9 cellular contexts compared by ENCODE assay signal in the genomic region with DNA sequence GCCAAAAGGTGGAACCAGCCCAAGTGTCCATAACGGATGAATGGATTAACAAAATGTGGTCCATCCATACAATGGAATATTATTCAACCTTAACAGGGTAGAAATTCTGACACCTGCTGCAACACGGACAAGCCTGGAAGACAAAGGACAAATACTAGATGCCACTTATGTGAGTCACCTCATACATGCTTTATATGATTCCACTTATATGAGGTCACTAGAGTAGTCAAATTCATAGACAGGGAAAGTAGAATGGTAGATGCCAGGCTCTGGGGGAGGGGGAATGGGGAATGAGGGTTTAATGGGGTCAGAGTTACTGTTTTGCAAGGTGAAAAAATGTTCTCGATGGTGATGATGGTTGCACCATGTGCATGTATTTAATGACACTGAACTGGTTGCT.
DNase-seq lines count a peak whose midpoint lies in the region; ATAC-seq lines count a peak whose summit lies in the region.
"Had no signal": no experiment of that assay in that cellular context is flagged by ENCODE, and none has a peak within 500 bp of the region (broad histone marks: within the 10 kb centered on the region; RNA-seq: fewer than 3 reads in every experiment).

No MANE protein-coding gene starts in this region.

- ATAC-seq in GM19452 (IDR thresholded peaks at IDR 0.05; ENCODE audit: unreplicated experiment), result no peak
- ATAC-seq in GM18517 (IDR thresholded peaks at IDR 0.05; ENCODE audit: unreplicated experiment), result no peak
- ATAC-seq in HG03442 (IDR thresholded peaks at IDR 0.05; ENCODE audit: unreplicated experiment), result no peak

- DNase-seq in AG08396 (ENCODE audit: low spot score), result peak; percentile 39
- peak; percentile 77 for DNase-seq in HS-27A (ENCODE audit: low read depth)
- peak; percentile 81 to 96 for DNase-seq in SW 1271 (lab: John Stamatoyannopoulos, UW)
- peak; percentile 90 for DNase-seq in glomerular visceral epithelial cell (ENCODE audit: extremely low spot score)
- no peak for DNase-seq in NCI-H2171 treated with DMSO at 0.1 percent for 48 hours (lab: John Stamatoyannopoulos, UW)
- DNase-seq: activated CD4-positive, alpha-beta memory T cell treated with anti-CD3 and anti-CD28 coated beads for 36 hours had no signal
